ENCODE assay signal across 8 cellular contexts in the genomic region with DNA sequence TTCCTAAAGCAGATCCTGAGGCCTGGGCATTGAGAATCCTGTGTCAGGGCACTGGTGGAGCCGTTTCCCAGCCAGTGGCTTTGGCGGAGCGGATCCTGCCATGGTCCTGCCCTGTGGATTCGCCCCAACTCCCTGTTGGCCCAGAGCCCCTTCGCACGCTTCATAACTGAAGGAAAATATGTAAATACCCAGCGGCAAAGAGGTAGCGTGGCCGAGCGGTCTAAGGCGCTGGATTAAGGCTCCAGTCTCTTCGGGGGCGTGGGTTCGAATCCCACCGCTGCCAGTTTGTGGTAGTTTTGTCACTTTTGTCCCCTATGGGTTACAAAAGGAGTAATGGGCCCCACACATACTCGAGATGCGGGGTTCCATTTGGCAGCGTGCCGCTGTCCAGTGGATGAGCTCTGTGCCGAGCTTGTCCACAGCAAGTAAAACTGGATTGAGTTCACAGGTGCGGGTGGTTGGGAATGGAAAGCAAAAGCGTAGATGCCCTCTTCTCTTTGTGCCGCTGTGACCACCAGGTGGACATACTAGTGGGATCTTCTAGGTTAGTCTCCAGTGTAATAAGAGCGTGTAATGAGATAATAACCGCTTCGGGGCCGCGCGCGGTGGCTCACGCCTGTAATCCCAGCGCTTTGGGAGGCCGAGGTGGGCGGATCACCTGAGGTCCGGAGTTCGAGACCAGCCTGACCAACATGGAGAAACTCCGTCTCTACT. TPM values are rescaled to one million over a fixed set of nuclear protein-coding genes. Genes with fewer than 3 reads are reported as not detected.
A peak's percentile ranks its signal among the peaks of the same experiment; 100 is the strongest.
DNase-seq lines count a peak whose midpoint lies in the region; ATAC-seq and TF ChIP-seq lines count a peak whose summit lies in the region.

No MANE protein-coding gene starts in this region.

- DNase-seq in GM20000 (ENCODE audit: low spot score) (peak; percentile 58), endothelial cell (ENCODE audit: low spot score) (peak; percentile 77), testis (peak; percentile 83), GM19240 (ENCODE audit: insufficient read length, low spot score) (no peak), C1 segment of cervical spinal cord (lab: John Stamatoyannopoulos, UW) (no peak)

- ATAC-seq in GM21723 (IDR thresholded peaks at IDR 0.05; ENCODE audit: unreplicated experiment) = no peak

- H3K36me3 ChIP-seq in muscle layer of duodenum (ENCODE audit: control insufficient read depth in 1 of 2, insufficient read depth in 2 of 2, low read length in 2 of 2) (no peaks in the 10 kb centered on the region), testis (ENCODE audit: low read depth, missing control alignments) (no peaks in the 10 kb centered on the region)

- peaks cover 10% of the 10 kb centered on the region for H3K36me3 Mint-ChIP-seq in endothelial cell (ENCODE audit: low read depth, unreplicated experiment)

- peak overlapping the region; percentile 94 for H3K4me3 Mint-ChIP-seq in endothelial cell (ENCODE audit: unreplicated experiment)

- peaks cover 50% of the 10 kb centered on the region for H3K27me3 Mint-ChIP-seq in endothelial cell (ENCODE audit: unreplicated experiment)

- TF ChIP-seq POLR2A in testis (IDR thresholded peaks at IDR 0.05) = no peak

- peaks cover 5% of the 10 kb centered on the region for H3K9me3 Mint-ChIP-seq in endothelial cell (ENCODE audit: unreplicated experiment)

- peaks cover 18% of the 10 kb centered on the region for H3K4me1 Mint-ChIP-seq in endothelial cell (ENCODE audit: unreplicated experiment)

- WGBS in testis, 2 donors = 0 to 2% methylated on average over 34 to 37 of the region's 37 CpGs

- H3K4me3 ChIP-seq in muscle layer of duodenum (ENCODE audit: low read depth in 1 of 2, low read length in 2 of 2) (peak overlapping the region; percentile 11 to 99), testis (peak overlapping the region; percentile 82 to 87)

- TF ChIP-seq CTCF in GM20000 (IDR thresholded peaks at IDR 0.05; ENCODE audit: extremely low read depth, missing control alignments) (no peak), VCaP (conservative IDR thresholded peaks at IDR 0.05) (peak; percentile 72), endothelial cell (IDR thresholded peaks at IDR 0.05; ENCODE audit: unreplicated experiment) (no peak), testis (IDR thresholded peaks at IDR 0.05) (no peak)

- peak overlapping the region; percentile 95 for H3K27ac ChIP-seq in VCaP
- no peak overlapping the region for H3K27ac ChIP-seq in muscle layer of duodenum (ENCODE audit: low read length)
- peak overlapping the region; percentile 32 to 89 for H3K27ac ChIP-seq in testis

- H3K27me3 ChIP-seq in muscle layer of duodenum (ENCODE audit: low read depth, low read length) (no peaks in the 10 kb centered on the region), testis (no peaks in the 10 kb centered on the region)

- peak overlapping the region; percentile 91 for H3K27ac Mint-ChIP-seq in endothelial cell (ENCODE audit: unreplicated experiment)

- H3K9me3 ChIP-seq in muscle layer of duodenum (ENCODE audit: control insufficient read depth in 1 of 2, low read length in 2 of 2) = no peaks in the 10 kb centered on the region
- H3K9me3 ChIP-seq in testis = no peaks in the 10 kb centered on the region

- peaks cover 0 to 10% of the 10 kb centered on the region in 2 donors for H3K4me1 ChIP-seq in muscle layer of duodenum (ENCODE audit: control insufficient read depth in 1 of 2, insufficient read depth in 2 of 2, low read length in 2 of 2)
- H3K4me1 ChIP-seq in testis = peaks cover 4% of the 10 kb centered on the region

- intact Hi-C loops in testis (cut with DNase I; ENCODE audit: low total_unique reads) = no loop called here

RNA-seq across cellular contexts. Expression of gene TRIM7, which starts 17.3 kb away (rescaled TPM):
- total RNA-seq in endothelial cell (ENCODE audit: unreplicated experiment) (not detected), testis (under 1 TPM; 0.43 to 0.87 TPM)
- polyA plus RNA-seq in testis (ENCODE audit: insufficient read depth, low read depth, low replicate concordance) = 0.47 TPM

RNA-seq across cellular contexts. Expression of gene TRIM41, which starts 35.4 kb away (rescaled TPM):
- total RNA-seq in endothelial cell (ENCODE audit: unreplicated experiment) (21.8 TPM), testis (10 to 100 TPM; 39.6 to 53.1 TPM)
- polyA plus RNA-seq in testis (ENCODE audit: insufficient read depth, low read depth, low replicate concordance) = 61.5 TPM

RNA-seq across cellular contexts. Expression of gene OR2V2, which starts 40.3 kb away (rescaled TPM):
- not detected for total RNA-seq in endothelial cell (ENCODE audit: unreplicated experiment)
- not detected for total RNA-seq in testis
- not detected for polyA plus RNA-seq in testis (ENCODE audit: insufficient read depth, low read depth, low replicate concordance)

RNA-seq across cellular contexts. Expression of gene RACK1, which starts 56.0 kb away (rescaled TPM):
- 2,232 TPM for total RNA-seq in endothelial cell (ENCODE audit: unreplicated experiment)
- total RNA-seq in testis = 1,000 to 10,000 TPM in 1 of 2 donors, 100 to 1,000 TPM in 1; 777 to 1,606 TPM
- 1,149 TPM for polyA plus RNA-seq in testis (ENCODE audit: insufficient read depth, low read depth, low replicate concordance)

RNA-seq across cellular contexts. Expression of gene OR2V1, which starts 56.7 kb away (rescaled TPM):
- total RNA-seq in endothelial cell (ENCODE audit: unreplicated experiment) (not detected), testis (not detected)
- polyA plus RNA-seq in testis (ENCODE audit: insufficient read depth, low read depth, low replicate concordance) = not detected

Comparison
In these comparisons a context has a peak if more than half of its experiments do, and no peak if none do; other contexts are left out.
1. DNase-seq: peak in GM20000 (single experiment), endothelial cell (single experiment) and testis (single experiment); none in GM19240 (single experiment) and C1 segment of cervical spinal cord (0 of 14).